Comparison of ENCODE assay signal across 10 cellular contexts in genomic region chr2:191478754-191479679, GRCh38.
A peak's percentile ranks its signal among the peaks of the same experiment; 100 is the strongest.
DNase-seq lines count a peak whose midpoint lies in the region; ATAC-seq, FAIRE-seq and TF ChIP-seq lines count a peak whose summit lies in the region.
"Had no signal": no experiment of that assay in that cellular context is flagged by ENCODE, and none has a peak within 500 bp of the region (broad histone marks: within the 10 kb centered on the region; RNA-seq: fewer than 3 reads in every experiment).

No MANE protein-coding gene starts in this region.

- ATAC-seq in upper lobe of left lung (ENCODE audit: low FRiP score in 2 of 2): peak; percentile 66 to 85
- ATAC-seq in GM19351 (IDR thresholded peaks at IDR 0.05; ENCODE audit: unreplicated experiment): no peak
- no peak for ATAC-seq in HG02798 (IDR thresholded peaks at IDR 0.05; ENCODE audit: poor library complexity, unreplicated experiment)
- ATAC-seq: stimulated activated effector memory CD8-positive, alpha-beta T cell treated with anti-CD3 and anti-CD28 coated beads, Interleukin-12 subunit alpha, Interleukin-12 subunit beta, amount 100 ng/mL, for 72 hours had no signal

- TF ChIP-seq POLR2A in upper lobe of left lung (IDR thresholded peaks at IDR 0.05): no peak

- peaks cover 8 to 9% of the 10 kb centered on the region in 2 donors for H3K4me1 ChIP-seq in kidney (ENCODE audit: control insufficient read depth in 1 of 2, insufficient read depth in 1 of 2, low read depth in 1 of 2, low read length in 2 of 2)
- peaks cover 10 to 14% (median 11%) of the 10 kb centered on the region in 4 donors for H3K4me1 ChIP-seq in upper lobe of left lung
- H3K4me1 ChIP-seq in Karpas-422 (ENCODE audit: low read length): no peaks in the 10 kb centered on the region

- H4K20me1 ChIP-seq in Karpas-422 (ENCODE audit: insufficient read depth, low read depth, low read length): no peaks in the 10 kb centered on the region

- TF ChIP-seq CTCF in astrocyte of the cerebellum (IDR thresholded peaks at IDR 0.05; ENCODE audit: low read depth, low read length, missing control alignments) (no peak), kidney (IDR thresholded peaks at IDR 0.05; ENCODE audit: borderline replicate concordance, extremely low read depth, insufficient read depth) (no peak), upper lobe of left lung (IDR thresholded peaks at IDR 0.05) (no peak)

- H2AFZ ChIP-seq in Karpas-422 (ENCODE audit: low read length): no peak overlapping the region

- FAIRE-seq in kidney (lab: Jason Lieb, UNC): no peak
- FAIRE-seq: A204.1 had no signal

- in situ Hi-C loops in astrocyte of the cerebellum (cut with HindIII; ENCODE audit: low sequenced_read_pairs): no loop called here

- H3K79me2 ChIP-seq in Karpas-422 (ENCODE audit: low read length): no peaks in the 10 kb centered on the region

- peak; percentile 7 for DNase-seq in NCI-H2107 treated with DMSO at 0.1 percent for 48 hours (lab: John Stamatoyannopoulos, UW; ENCODE audit: unreplicated experiment)
- DNase-seq in NCI-H2107 (lab: John Stamatoyannopoulos, UW): no peak
- peak; percentile 49 for DNase-seq in astrocyte of the cerebellum (ENCODE audit: low read depth)
- peak; percentile 71 for DNase-seq in kidney
- DNase-seq in upper lobe of left lung: peak in 1 of 2 donors; percentile 56
- no peak for DNase-seq in Karpas-422

- 37 to 50% methylated on average over 9 to 10 of the region's 10 CpGs for WGBS in upper lobe of left lung, 2 donors

- H3K27me3 ChIP-seq in upper lobe of left lung (no peaks in the 10 kb centered on the region), Karpas-422 (ENCODE audit: low read length) (no peaks in the 10 kb centered on the region)

- H3K36me3 ChIP-seq in kidney (ENCODE audit: control insufficient read depth in 1 of 2, insufficient read depth in 2 of 2, low read length in 2 of 2) (no peaks in the 10 kb centered on the region), upper lobe of left lung (no peaks in the 10 kb centered on the region), Karpas-422 (ENCODE audit: insufficient read depth, low read length) (no peaks in the 10 kb centered on the region)

- peak in 1 of 4 donors; percentile 2 for TF ChIP-seq EP300 in upper lobe of left lung (IDR thresholded peaks at IDR 0.05)

- H3K4me2 ChIP-seq in Karpas-422 (ENCODE audit: low read depth, low read length, poor library complexity, severe bottlenecking): no peak overlapping the region

- H3K9me2 ChIP-seq in Karpas-422 (replicated peaks; ENCODE audit: insufficient read depth, low read length): 0 out of 2 replicates have a peak, but pooled peaks cover 3% of the 10 kb centered on the region

- intact Hi-C loops in kidney (cut with DNase I): no loop called here

- H3K9me3 ChIP-seq in kidney (ENCODE audit: control insufficient read depth in 1 of 2, low read length in 2 of 2) (peaks cover 0 to 17% of the 10 kb centered on the region in 2 donors), upper lobe of left lung (peaks cover 0 to 19% (median 13%) of the 10 kb centered on the region in 4 donors), Karpas-422 (ENCODE audit: low read length) (no peaks in the 10 kb centered on the region)

- peak overlapping the region; percentile 60 to 78 for H3K27ac ChIP-seq in kidney (ENCODE audit: low read depth in 2 of 2, low read length in 2 of 2)
- peak overlapping the region in 1 of 4 donors; percentile 13 for H3K27ac ChIP-seq in upper lobe of left lung
- H3K27ac ChIP-seq in Karpas-422 (ENCODE audit: low read length): no peak overlapping the region

- no peak overlapping the region for H3K4me3 ChIP-seq in astrocyte of the cerebellum (ENCODE audit: low read depth, low read length)
- no peak overlapping the region for H3K4me3 ChIP-seq in kidney (ENCODE audit: low read length in 2 of 2)
- no peak overlapping the region for H3K4me3 ChIP-seq in upper lobe of left lung
- no peak overlapping the region for H3K4me3 ChIP-seq in Karpas-422 (ENCODE audit: low read length)

- H3K9ac ChIP-seq in kidney (ENCODE audit: low read length in 2 of 2): no peak overlapping the region
- H3K9ac ChIP-seq in Karpas-422 (ENCODE audit: low read length): no peak overlapping the region

Comparison
In these comparisons a context has a peak if more than half of its experiments do, and no peak if none do; other contexts are left out.
1. DNase-seq: peak in NCI-H2107 treated with DMSO at 0.1 percent for 48 hours (single experiment), astrocyte of the cerebellum (single experiment) and kidney (single experiment); none in NCI-H2107 (single experiment) and Karpas-422 (single experiment).
2. ATAC-seq: peak in upper lobe of left lung (2 of 2); none in GM19351 (single experiment) and HG02798 (single experiment).